17 cellular contexts compared by ENCODE assay signal in genomic region chr7:111041577-111041976, GRCh38. TPM values are rescaled to one million over a fixed set of nuclear protein-coding genes. Genes with fewer than 3 reads are reported as not detected.
A peak's percentile ranks its signal among the peaks of the same experiment; 100 is the strongest.
DNase-seq lines count a peak whose midpoint lies in the region; ATAC-seq and TF ChIP-seq lines count a peak whose summit lies in the region.
"Had no signal": no experiment of that assay in that cellular context is flagged by ENCODE, and none has a peak within 500 bp of the region (broad histone marks: within the 10 kb centered on the region; RNA-seq: fewer than 3 reads in every experiment).

No MANE protein-coding gene starts in this region.

- CTCF ChIA-PET in SK-N-SH (lab: Yijun Ruan, JAX) = interaction anchor here (1.3 to 1.9 kb wide), 2 partner anchors 8 to 19 kb away, joined by 3 to 4 read pairs; no protein-coding TSS in a partner anchor

- no peak overlapping the region for H3K9ac ChIP-seq in SK-N-SH

- 93% methylated on average over 2 of the region's 2 CpGs for WGBS in SK-N-SH (ENCODE audit: low lambda C conversion rate)
- 91 to 97% (median 96%) methylated on average over 2 of the region's 2 CpGs for WGBS in psoas muscle, 3 donors

- 0 out of 3 replicates have a peak, but pooled peaks have one; percentile 18 for ATAC-seq in SK-N-SH treated with all-trans-retinoic acid at 6 μM for 48 hours
- ATAC-seq in psoas muscle = peak in 3 of 4 donors; percentile 54 to 69 (median 65)
- ATAC-seq: left cardiac atrium had no signal

- H3K79me2 ChIP-seq in SK-N-SH (ENCODE audit: insufficient read depth) = no peaks in the 10 kb centered on the region

- no peak overlapping the region for H2AFZ ChIP-seq in SK-N-SH (ENCODE audit: low read depth)
- H2AFZ ChIP-seq: PC-9 had no signal

- no peaks in the 10 kb centered on the region for H3K27me3 Mint-ChIP-seq in osteocyte (ENCODE audit: unreplicated experiment)

- intact Hi-C loops in psoas muscle (cut with DNase I) = no loop called here

- DNase-seq in SK-N-SH (no peak), NCI-H69 (lab: John Stamatoyannopoulos, UW) (peak; percentile 77), choroid plexus epithelial cell (ENCODE audit: low read depth) (peak; percentile 56), psoas muscle (no peak), UCSD-AML1 (lab: John Stamatoyannopoulos, UW; ENCODE audit: unreplicated experiment) (no peak), kidney glomerular epithelial cell (lab: John Stamatoyannopoulos, UW) (no peak), osteocyte (ENCODE audit: extremely low spot score, unreplicated experiment) (no peak)
- DNase-seq: activated effector memory CD4-positive, alpha-beta T cell treated with Interleukin-2 at 50 U/mL for 16 hours; HCEC 1CT; left cardiac atrium; NCI-H1436; NCI-H524; transverse colon had no signal

- no peaks in the 10 kb centered on the region for H3K36me3 Mint-ChIP-seq in osteocyte (ENCODE audit: unreplicated experiment)

- no peaks in the 10 kb centered on the region for H4K20me1 ChIP-seq in SK-N-SH (ENCODE audit: insufficient read depth)

- H3K4me2 ChIP-seq in SK-N-SH = no peak overlapping the region
- H3K4me2 ChIP-seq: PC-9 had no signal

- H3K9me2 ChIP-seq in SK-N-SH = no peaks in the 10 kb centered on the region

- no peaks in the 10 kb centered on the region for H3K9me3 ChIP-seq in SK-N-SH
- no peaks in the 10 kb centered on the region for H3K9me3 ChIP-seq in psoas muscle
- H3K9me3 ChIP-seq: transverse colon had no signal

- H3K27ac ChIP-seq in SK-N-SH (ENCODE audit: low read depth in 2 of 2, low read length in 1 of 2) (no peak overlapping the region), psoas muscle (no peak overlapping the region)
- H3K27ac ChIP-seq: 22Rv1, C4-2B, PC-9, transverse colon had no signal

- no peak overlapping the region for H3K4me3 Mint-ChIP-seq in osteocyte (ENCODE audit: unreplicated experiment)

- H3K4me1 Mint-ChIP-seq in osteocyte (ENCODE audit: unreplicated experiment) = no peaks in the 10 kb centered on the region

- no peak for TF ChIP-seq EP300 in SK-N-SH (IDR thresholded peaks at IDR 0.05; ENCODE audit: borderline replicate concordance in 1 of 2, low read depth in 1 of 2, low read length in 1 of 2)

- TF ChIP-seq CTCF in SK-N-SH (IDR thresholded peaks at IDR 0.05) (no peak), choroid plexus epithelial cell (conservative IDR thresholded peaks at IDR 0.05; ENCODE audit: low read depth, low read length) (no peak), psoas muscle (IDR thresholded peaks at IDR 0.05) (no peak), osteocyte (IDR thresholded peaks at IDR 0.05) (no peak)

- no peaks in the 10 kb centered on the region for H3K9me3 Mint-ChIP-seq in osteocyte (ENCODE audit: unreplicated experiment)

- H3K4me3 ChIP-seq in SK-N-SH (ENCODE audit: low read depth in 2 of 2, low read length in 1 of 2) (no peak overlapping the region), choroid plexus epithelial cell (ENCODE audit: low read depth, low read length) (no peak overlapping the region), psoas muscle (no peak overlapping the region)
- H3K4me3 ChIP-seq: PC-9, transverse colon had no signal

- peaks cover 4% of the 10 kb centered on the region for H3F3A ChIP-seq in SK-N-SH (replicated peaks; ENCODE audit: insufficient read depth)

- H3K36me3 ChIP-seq in SK-N-SH (replicated peaks in 1 of 2; ENCODE audit: control insufficient read depth in 1 of 2, insufficient read depth in 2 of 2, low read length in 1 of 2) (no peaks in the 10 kb centered on the region), psoas muscle (ENCODE audit: insufficient read depth in 1 of 2, low read depth in 1 of 2) (no peaks in the 10 kb centered on the region)
- H3K36me3 ChIP-seq: transverse colon had no signal

- no peak for TF ChIP-seq RAD21 in SK-N-SH (IDR thresholded peaks at IDR 0.05; ENCODE audit: low read length)

- POLR2A ChIA-PET in SK-N-SH (lab: Yijun Ruan, JAX) = no interaction called here

- no peak overlapping the region for H3K27ac Mint-ChIP-seq in osteocyte (ENCODE audit: unreplicated experiment)

- peaks cover 0 to 2% of the 10 kb centered on the region in 2 experiments; a peak in 2 of 4 replicates for H3K4me1 ChIP-seq in SK-N-SH (ENCODE audit: control insufficient read depth in 1 of 2, insufficient read depth in 2 of 2, low read depth in 1 of 2, low read length in 1 of 2)
- no peaks in the 10 kb centered on the region for H3K4me1 ChIP-seq in psoas muscle
- H3K4me1 ChIP-seq: transverse colon had no signal

- H3K27me3 ChIP-seq in SK-N-SH (ENCODE audit: insufficient read depth) (no peaks in the 10 kb centered on the region), psoas muscle (ENCODE audit: insufficient read depth in 3 of 3, low read length in 2 of 3) (no peaks in the 10 kb centered on the region)
- H3K27me3 ChIP-seq: transverse colon had no signal

TF ChIP-seq in SK-N-SH treated with all-trans-retinoic acid at 6 μM for 48 hours, 23 proteins besides CTCF, POLR2A, EP300 and RAD21 (continues in another document):
- TF ChIP-seq TSHZ2 (CRISPR knock-in tag; IDR thresholded peaks at IDR 0.05) = no peak
- TF ChIP-seq SNAI2 (CRISPR knock-in tag; IDR thresholded peaks at IDR 0.05) = no peak
- no peak for TF ChIP-seq ESRRG (CRISPR knock-in tag; IDR thresholded peaks at IDR 0.05)
- no peak for TF ChIP-seq ZNF70 (CRISPR knock-in tag; IDR thresholded peaks at IDR 0.05)

TF ChIP-seq in SK-N-SH, 30 proteins besides CTCF, POLR2A, EP300 and RAD21:
- no peak for TF ChIP-seq GATA2 (CRISPR knock-in tag; IDR thresholded peaks at IDR 0.05)
- TF ChIP-seq REST (IDR thresholded peaks at IDR 0.05; ENCODE audit: low read depth, low read length) = no peak
- no peak for TF ChIP-seq CHD2 (IDR thresholded peaks at IDR 0.05; ENCODE audit: low read length, partially characterized antibody)

RNA-seq across cellular contexts. Expression of gene LRRN3, which starts 49.4 kb away (rescaled TPM):
- 2.1 and 4.1 TPM in 2 replicates for polyA plus RNA-seq in SK-N-SH (2012; rRNA removed)
- polyA plus RNA-seq in SK-N-SH (2012; cell fraction: cytosol; rRNA removed) = 5.1 and 6.0 TPM in 2 replicates
- polyA plus RNA-seq in SK-N-SH (2012; cell fraction: nucleus; rRNA removed) = 1.3 and 2.1 TPM in 2 replicates
- total RNA-seq in psoas muscle = 1 to 10 TPM in 1 of 4 donors, under 1 TPM in 3; 0.15 to 1.5 (median 0.38) TPM
- polyA plus RNA-seq in psoas muscle = 1 to 10 TPM in 1 of 3 donors, under 1 TPM in 2; 0.69 to 1.9 (median 0.82) TPM
- 0.55 and 0.56 TPM in 2 replicates for total RNA-seq in osteocyte
- total RNA-seq: PC-9 had no signal

Comparison
In these comparisons a context has a peak if more than half of its experiments do, and no peak if none do; other contexts are left out.
1. DNase-seq: peak in NCI-H69 (single experiment) and choroid plexus epithelial cell (single experiment); none in SK-N-SH (single experiment), psoas muscle (0 of 2), UCSD-AML1 (single experiment), kidney glomerular epithelial cell (single experiment) and osteocyte (single experiment).